Comparison of ENCODE assay signal across 8 cellular contexts in genomic region chr2:55268907-55269611, GRCh38. TPM values are rescaled to one million over a fixed set of nuclear protein-coding genes. Genes with fewer than 3 reads are reported as not detected.
A peak's percentile ranks its signal among the peaks of the same experiment; 100 is the strongest.
DNase-seq lines count a peak whose midpoint lies in the region; ATAC-seq and TF ChIP-seq lines count a peak whose summit lies in the region.

Gene MTIF2 (minus strand): TSS chr2:55269231. CDS start chr2:55263858, 5,373 bp downstream.

- peaks cover 19% of the 10 kb centered on the region for H3K4me1 Mint-ChIP-seq in CD4-positive, alpha-beta T cell (ENCODE audit: low read depth)

- peaks cover 0 to 11% (median 2%) of the 10 kb centered on the region in 4 donors for H3K4me1 ChIP-seq in right lobe of liver

- peak within 1 kb of the TSS; percentile 95 for H3K27ac Mint-ChIP-seq in CD4-positive, alpha-beta T cell

- no peaks in the 10 kb centered on the region for H3K27me3 Mint-ChIP-seq in CD4-positive, alpha-beta T cell

- peaks cover 0 to 27% (median 3%) of the 10 kb centered on the region in 4 donors for H3K36me3 ChIP-seq in right lobe of liver

- peak; percentile 79 for TF ChIP-seq POLR2A in right lobe of liver (IDR thresholded peaks at IDR 0.05)

- WGBS in right lobe of liver (ENCODE audit: insufficient coverage, low coverage, low lambda C conversion rate, missing lambda C conversion rate) = 0% methylated on average over 15 of the region's 43 CpGs

- H3K27me3 ChIP-seq in CD4-positive, alpha-beta T cell (ENCODE audit: control insufficient read depth, insufficient read depth, low read length) = no peaks in the 10 kb centered on the region
- H3K27me3 ChIP-seq in dorsolateral prefrontal cortex = no peaks in the 10 kb centered on the region
- H3K27me3 ChIP-seq in right lobe of liver = no peaks in the 10 kb centered on the region

- TF ChIP-seq CTCF in CD4-positive, alpha-beta T cell (IDR thresholded peaks at IDR 0.05) = no peak
- TF ChIP-seq CTCF in dorsolateral prefrontal cortex (IDR thresholded peaks at IDR 0.05 in 54 of 56, conservative IDR thresholded peaks at IDR 0.05 in 2 of 56; ENCODE audit: low read depth in 1 of 56, partially characterized antibody in 56 of 56) = peak in 53 of 56 donors; percentile 16 to 66 (median 46)
- peak; percentile 8 to 29 (median 14) for TF ChIP-seq CTCF in right lobe of liver (IDR thresholded peaks at IDR 0.05)

- ATAC-seq in CD4-positive, alpha-beta T cell (ENCODE audit: poor library complexity) = peak; percentile 86
- ATAC-seq in GM19397 (IDR thresholded peaks at IDR 0.05; ENCODE audit: unreplicated experiment) = peak; percentile 96
- ATAC-seq in HG03571 (IDR thresholded peaks at IDR 0.05; ENCODE audit: unreplicated experiment) = peak; percentile 96
- peak; percentile 99 to 100 (median 100) for ATAC-seq in right lobe of liver

- H3K4me3 ChIP-seq in dorsolateral prefrontal cortex (peak within 1 kb of the TSS; percentile 52 to 96 (median 82)), right lobe of liver (peak within 1 kb of the TSS; percentile 51 to 81 (median 80))

- peak within 1 kb of the TSS; percentile 66 for H3K27ac ChIP-seq in CD4-positive, alpha-beta T cell (ENCODE audit: low read depth, low read length)
- H3K27ac ChIP-seq in dorsolateral prefrontal cortex (peak within 1 kb of the TSS; percentile 46 to 95 (median 88)), right lobe of liver (peak within 1 kb of the TSS; percentile 71 to 85 (median 76))

- POLR2A ChIA-PET in CD4-positive, alpha-beta T cell (lab: Charles Lee) = interaction anchor here (0.9 to 2.1 kb wide), 7 partner anchors 10 to 251 kb away, joined by 3 to 7 read pairs (median 6); partner anchors contain the start of genes CFAP36, CLHC1 and RPS27A

- DNase-seq in CD4-positive, alpha-beta T cell = peak; percentile 68 to 86 (median 82)
- DNase-seq in NCI-H82 (lab: John Stamatoyannopoulos, UW) = peak; percentile 97
- peak; percentile 93 to 96 for DNase-seq in activated CD4-positive, alpha-beta T cell treated with anti-CD3 and anti-CD28 coated beads, Interleukin-2, amount 50 U/mL, for 48 hours
- DNase-seq in dorsolateral prefrontal cortex = peak; percentile 88 to 95 (median 93)
- DNase-seq in right lobe of liver = peak; percentile 96 to 98 (median 97)
- peak; percentile 79 to 86 for DNase-seq in stimulated activated CD4-positive, alpha-beta T cell treated with anti-CD3 and anti-CD28 coated beads, Interleukin-4, amount 100 ng/mL, for 4 hours

- intact Hi-C loops in CD4-positive, alpha-beta T cell (cut with DNase I, micrococcal nuclease) = loop anchor here (1.0 to 10.0 kb wide), 4 partner anchors 14 to 346 kb away; partner anchors contain the start of genes CCDC88A (in 1 of the 2), CLHC1 (in 1 of the 2), PPP4R3B (in 1 of the 2) and RPS27A (in 1 of the 2)
- intact Hi-C loops in dorsolateral prefrontal cortex (cut with DNase I) (loop anchor here (2.0 to 5.0 kb wide), 3 partner anchors 14 to 153 kb away; partner anchors contain the start of genes CLHC1 (in 2 of the 2) and RPS27A (in 2 of the 2)), right lobe of liver (cut with DNase I) (no loop called here)

- peaks cover 36% of the 10 kb centered on the region for H3K36me3 Mint-ChIP-seq in CD4-positive, alpha-beta T cell (ENCODE audit: low read depth)

- no peaks in the 10 kb centered on the region for H3K9me3 ChIP-seq in CD4-positive, alpha-beta T cell (ENCODE audit: control insufficient read depth, low read length)
- no peaks in the 10 kb centered on the region for H3K9me3 ChIP-seq in right lobe of liver

- CTCF ChIA-PET in CD4-positive, alpha-beta T cell (lab: Charles Lee) = interaction anchor here (0.6 kb wide), 1 partner anchor 254 kb away, joined by 4 read pairs; no protein-coding TSS in a partner anchor

- no peaks in the 10 kb centered on the region for H3K9me3 Mint-ChIP-seq in CD4-positive, alpha-beta T cell

- H3K4me3 Mint-ChIP-seq in CD4-positive, alpha-beta T cell = peak within 1 kb of the TSS; percentile 96

RNA-seq across cellular contexts. Expression of gene MTIF2, which starts in this region (rescaled TPM):
- total RNA-seq in CD4-positive, alpha-beta T cell = 10 to 100 TPM; 13.0 to 15.6 TPM
- total RNA-seq in dorsolateral prefrontal cortex (10 to 100 TPM; 15.2 to 33.5 (median 24.3) TPM), right lobe of liver (10 to 100 TPM; 18.3 to 28.3 (median 23.9) TPM)

Comparison
In these comparisons a context has a peak if more than half of its experiments do, and no peak if none do; other contexts are left out.
1. Peak in every context shown above with its lines: DNase-seq, ATAC-seq, H3K4me3 ChIP-seq and H3K27ac ChIP-seq.
2. intact Hi-C loops: an anchor here in CD4-positive, alpha-beta T cell (1.0 to 10.0 kb wide) and dorsolateral prefrontal cortex (2.0 to 5.0 kb wide); none called in right lobe of liver.